Comparison of ENCODE assay signal across 7 cellular contexts in the genomic region with DNA sequence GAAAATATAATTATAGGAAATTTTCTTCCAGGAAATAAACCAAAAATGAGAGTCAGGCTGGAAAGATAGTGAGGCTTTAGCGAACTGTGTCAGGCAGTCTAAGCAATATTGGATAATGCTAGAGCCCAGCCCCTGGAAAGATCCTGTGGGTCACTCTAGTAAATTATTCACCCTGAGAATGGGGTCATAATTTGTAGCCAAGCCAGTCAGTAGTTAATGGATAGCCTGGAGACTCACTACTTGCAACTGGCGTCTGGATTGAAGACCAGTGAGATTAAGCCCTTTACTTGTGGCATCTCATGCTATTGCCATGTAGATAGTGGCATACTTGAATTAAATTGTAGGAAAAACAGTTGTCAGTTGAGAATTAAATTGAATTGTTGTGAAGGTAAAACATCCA. TPM values are rescaled to one million over a fixed set of nuclear protein-coding genes. Genes with fewer than 3 reads are reported as not detected.
"Had no signal": no experiment of that assay in that cellular context is flagged by ENCODE, and none has a peak within 500 bp of the region (broad histone marks: within the 10 kb centered on the region; RNA-seq: fewer than 3 reads in every experiment).

No MANE protein-coding gene starts in this region.

RNA-seq across cellular contexts. Expression of a gene that starts 51.0 kb away (rescaled TPM):
- total RNA-seq: HT-29, IMR-90, NCI-H460, PC-9, Peyer's patch, Right ventricle myocardium superior, SJSA1 had no signal
- polyA plus RNA-seq: IMR-90 had no signal
